7 cellular contexts compared by ENCODE assay signal in genomic region chr11:101916422-101916821, GRCh38. TPM values are rescaled to one million over a fixed set of nuclear protein-coding genes. Genes with fewer than 3 reads are reported as not detected.
DNase-seq lines count a peak whose midpoint lies in the region; ATAC-seq, FAIRE-seq and TF ChIP-seq lines count a peak whose summit lies in the region.

ANGPTL5 (minus strand) TSS chr11:101916522; CDS start chr11:101907909, 8,613 bp downstream.

- no peak for ATAC-seq in activated naive CD8-positive, alpha-beta T cell treated with anti-CD3 and anti-CD28 coated beads, Interleukin-2, amount 10 ng/mL, durations not matched to agents 7 days and 5 days (ENCODE audit: low read depth)
- ATAC-seq in HG03095 (IDR thresholded peaks at IDR 0.05; ENCODE audit: unreplicated experiment): no peak

- H3K4me2 ChIP-seq in keratinocyte (ENCODE audit: control insufficient read depth, extremely low read depth, insufficient read depth, low read depth, low read length): peak within 1 kb of the TSS; percentile 88

- H3K4me1 Mint-ChIP-seq in activated naive CD8-positive, alpha-beta T cell treated with anti-CD3 and anti-CD28 coated beads, Interleukin-2, amount 10 ng/mL, durations not matched to agents 7 days and 5 days: peaks cover 11% of the 10 kb centered on the region

- H3K27me3 Mint-ChIP-seq in activated naive CD8-positive, alpha-beta T cell treated with anti-CD3 and anti-CD28 coated beads, Interleukin-2, amount 10 ng/mL, durations not matched to agents 7 days and 5 days: peaks cover 3% of the 10 kb centered on the region

- H3K36me3 ChIP-seq in HUES48 (ENCODE audit: control insufficient read depth, insufficient read depth, low read length): no peaks in the 10 kb centered on the region
- no peaks in the 10 kb centered on the region for H3K36me3 ChIP-seq in keratinocyte (ENCODE audit: control insufficient read depth in 2 of 2, extremely low read depth in 1 of 2, insufficient read depth in 2 of 2, low read length in 2 of 2)
- no peaks in the 10 kb centered on the region for H3K36me3 ChIP-seq in stomach smooth muscle (ENCODE audit: control insufficient read depth in 2 of 2, insufficient read depth in 2 of 2, low read length in 2 of 2)

- H3K4me1 ChIP-seq in HUES48 (ENCODE audit: control insufficient read depth, insufficient read depth, low read length) (peaks cover 16% of the 10 kb centered on the region), keratinocyte (ENCODE audit: control insufficient read depth, extremely low read depth, insufficient read depth, low read length) (peaks cover 16% of the 10 kb centered on the region), stomach smooth muscle (ENCODE audit: control insufficient read depth, insufficient read depth, low read length) (peaks cover 2% of the 10 kb centered on the region)

- POLR2A ChIA-PET in activated naive CD8-positive, alpha-beta T cell treated with anti-CD3 and anti-CD28 coated beads, Interleukin-2, amount 10 ng/mL, durations not matched to agents 7 days and 5 days (lab: Charles Lee): no interaction called here

- peak within 1 kb of the TSS; percentile 91 for H3K4me3 Mint-ChIP-seq in activated naive CD8-positive, alpha-beta T cell treated with anti-CD3 and anti-CD28 coated beads, Interleukin-2, amount 10 ng/mL, durations not matched to agents 7 days and 5 days

- TF ChIP-seq CTCF in keratinocyte (optimal IDR thresholded peaks at IDR 0.05 in 1 of 3, IDR thresholded peaks at IDR 0.05 in 1 of 3, conservative IDR thresholded peaks at IDR 0.05 in 1 of 3; ENCODE audit: extremely low read depth in 1 of 3, insufficient read depth in 2 of 3, low read length in 3 of 3): no peak

- dilution Hi-C loops in keratinocyte (cut with MboI; ENCODE audit: extremely low pct_ligation_motif_present, low sequenced_read_pairs): no loop called here

- H3K9me1 ChIP-seq in keratinocyte (ENCODE audit: control insufficient read depth, extremely low read depth, insufficient read depth, low read length): no peaks in the 10 kb centered on the region

- DNase-seq in activated naive CD8-positive, alpha-beta T cell treated with anti-CD3 and anti-CD28 coated beads, Interleukin-2, amount 10 ng/mL, durations not matched to agents 7 days and 5 days: no peak
- no peak for DNase-seq in keratinocyte (ENCODE audit: low read depth, low spot score)
- DNase-seq in NCI-H2107 (lab: John Stamatoyannopoulos, UW): no peak
- DNase-seq in activated effector memory CD4-positive, alpha-beta T cell treated with anti-CD3 and anti-CD28 coated beads, Interleukin-2, amount 50 U/mL, for 16 hours: no peak

- peak within 1 kb of the TSS; percentile 96 for H2AFZ ChIP-seq in keratinocyte (ENCODE audit: control insufficient read depth, low read length)

- FAIRE-seq in keratinocyte (lab: Jason Lieb, UNC): no peak

- no peaks in the 10 kb centered on the region for H3K36me3 Mint-ChIP-seq in activated naive CD8-positive, alpha-beta T cell treated with anti-CD3 and anti-CD28 coated beads, Interleukin-2, amount 10 ng/mL, durations not matched to agents 7 days and 5 days

- H3K27ac Mint-ChIP-seq in activated naive CD8-positive, alpha-beta T cell treated with anti-CD3 and anti-CD28 coated beads, Interleukin-2, amount 10 ng/mL, durations not matched to agents 7 days and 5 days: peak within 1 kb of the TSS; percentile 83

- peak within 1 kb of the TSS; percentile 74 for H3K27ac ChIP-seq in HUES48 (ENCODE audit: low read depth, low read length)
- H3K27ac ChIP-seq in keratinocyte (ENCODE audit: control insufficient read depth, insufficient read depth, low read length): peak within 1 kb of the TSS; percentile 82
- peak within 1 kb of the TSS; percentile 89 for H3K27ac ChIP-seq in stomach smooth muscle (ENCODE audit: low read length)

- H3K27me3 ChIP-seq in HUES48 (ENCODE audit: control insufficient read depth, insufficient read depth, low read length): no peaks in the 10 kb centered on the region
- no peaks in the 10 kb centered on the region for H3K27me3 ChIP-seq in keratinocyte (ENCODE audit: control insufficient read depth, extremely low read depth, insufficient read depth, low read length)
- H3K27me3 ChIP-seq in stomach smooth muscle (ENCODE audit: control insufficient read depth in 1 of 2, insufficient read depth in 2 of 2, low read length in 2 of 2): no peaks in the 10 kb centered on the region

- no peaks in the 10 kb centered on the region for H3K9me3 Mint-ChIP-seq in activated naive CD8-positive, alpha-beta T cell treated with anti-CD3 and anti-CD28 coated beads, Interleukin-2, amount 10 ng/mL, durations not matched to agents 7 days and 5 days

- no peaks in the 10 kb centered on the region for H4K20me1 ChIP-seq in keratinocyte (ENCODE audit: control insufficient read depth, extremely low read depth, insufficient read depth, low read length)

- H3K9me3 ChIP-seq in HUES48 (ENCODE audit: control insufficient read depth, insufficient read depth, low read length) (no peaks in the 10 kb centered on the region), keratinocyte (ENCODE audit: control insufficient read depth, low read depth, low read length) (no peaks in the 10 kb centered on the region), stomach smooth muscle (ENCODE audit: control insufficient read depth in 2 of 2, low read length in 2 of 2) (no peaks in the 10 kb centered on the region)

- no peaks in the 10 kb centered on the region for H3K79me2 ChIP-seq in keratinocyte (ENCODE audit: control insufficient read depth, insufficient read depth, low read length)

- H3K4me3 ChIP-seq in HUES48 (ENCODE audit: low read depth, low read length) (peak within 1 kb of the TSS; percentile 86), keratinocyte (ENCODE audit: control insufficient read depth in 2 of 3, extremely low read depth in 1 of 3, insufficient read depth in 2 of 3, low read depth in 1 of 3, low read length in 3 of 3) (peak within 1 kb of the TSS; percentile 69 to 83 (median 80)), stomach smooth muscle (ENCODE audit: low read length in 2 of 2) (peak within 1 kb of the TSS; percentile 85 to 88)

- peak within 1 kb of the TSS; percentile 50; the same call in 1 of the 2 replicates for H3K9ac ChIP-seq in HUES48 (ENCODE audit: low read depth, low read length)
- peak within 1 kb of the TSS; percentile 81 for H3K9ac ChIP-seq in keratinocyte (ENCODE audit: control insufficient read depth, extremely low read depth, insufficient read depth, low read length)
- peak within 1 kb of the TSS; percentile 85 to 86 for H3K9ac ChIP-seq in stomach smooth muscle (ENCODE audit: low read length in 2 of 2)

RNA-seq across cellular contexts. Expression of gene ANGPTL5, which starts in this region (rescaled TPM):
- not detected for total RNA-seq in activated naive CD8-positive, alpha-beta T cell treated with anti-CD3 and anti-CD28 coated beads, Interleukin-2, amount 10 ng/mL, durations not matched to agents 7 days and 5 days
- polyA plus RNA-seq in keratinocyte: 0.03 TPM in 1 of 3 replicates, not detected in the others
- polyA plus RNA-seq in keratinocyte (2011; ENCODE audit: low read depth): not detected
- polyA plus RNA-seq in keratinocyte (2011; cell fraction: cytosol; rRNA removed): not detected in 2 replicates
- not detected in 2 replicates for polyA plus RNA-seq in keratinocyte (2011; cell fraction: nucleus; rRNA removed)
- not detected in 2 replicates for polyA plus RNA-seq in keratinocyte (2012; ENCODE audit: low replicate concordance)
- polyA minus RNA-seq in keratinocyte: not detected in 3 replicates
- not detected for polyA minus RNA-seq in keratinocyte (2011; cell fraction: cytosol; rRNA and poly(A)+ RNA removed)
- not detected in 2 replicates for polyA minus RNA-seq in keratinocyte (2011; cell fraction: nucleus; rRNA and poly(A)+ RNA removed)
